ENCODE assay signal across 9 cellular contexts in the genomic region with DNA sequence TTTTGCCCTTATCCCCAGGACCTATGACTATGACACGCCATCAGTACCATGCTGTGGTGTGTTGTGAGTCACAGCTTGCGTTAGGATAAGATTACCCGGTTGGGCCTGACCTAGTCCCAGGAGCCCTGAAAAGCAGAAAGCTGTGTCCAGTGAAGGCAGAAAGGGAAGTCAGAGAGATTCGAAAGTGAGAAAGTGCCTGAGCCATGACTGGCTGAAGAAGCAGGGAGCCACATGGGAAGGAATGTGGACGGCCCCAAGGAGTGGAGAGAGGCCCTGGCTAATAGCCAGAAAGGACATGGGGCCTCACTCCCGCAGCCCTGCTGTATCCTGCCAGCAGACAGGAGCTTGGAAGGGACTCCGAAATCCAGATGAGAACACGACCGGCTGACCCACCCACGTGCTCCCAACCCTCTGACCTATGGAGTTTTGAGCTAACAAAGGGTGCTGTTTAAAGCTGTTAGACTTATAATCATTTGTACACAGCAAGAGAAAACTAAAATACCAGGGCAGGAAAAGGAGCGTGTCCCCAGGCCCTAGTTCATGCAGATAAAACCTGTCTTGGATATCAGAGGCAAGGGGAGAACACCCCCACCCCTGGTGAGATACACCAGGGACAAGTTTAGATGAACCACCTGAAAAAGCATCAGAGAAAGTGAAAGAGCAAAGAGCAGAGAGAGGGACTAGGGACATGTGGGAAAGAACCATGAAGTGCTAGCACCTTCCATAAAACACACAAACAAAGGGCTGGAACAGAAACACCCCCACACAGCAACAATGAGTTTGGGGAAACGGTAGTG.
DNase-seq lines count a peak whose midpoint lies in the region; ATAC-seq, FAIRE-seq and TF ChIP-seq lines count a peak whose summit lies in the region.
"Had no signal": no experiment of that assay in that cellular context is flagged by ENCODE, and none has a peak within 500 bp of the region (broad histone marks: within the 10 kb centered on the region; RNA-seq: fewer than 3 reads in every experiment).

No MANE protein-coding gene starts in this region.

- H3K4me3 ChIP-seq in AG10803 (ENCODE audit: low read length) (no peak overlapping the region), astrocyte of the cerebellum (ENCODE audit: low read depth, low read length) (no peak overlapping the region), kidney (ENCODE audit: low read length in 2 of 2) (peak overlapping the region in 1 of 2 donors; percentile 31), stomach smooth muscle (ENCODE audit: low read length in 2 of 2) (no peak overlapping the region)

- H3K4me3 Mint-ChIP-seq in activated CD4-positive, alpha-beta T cell treated with anti-CD3 and anti-CD28 coated beads, Interleukin-2, amount 10 ng/mL, durations not matched to agents 24 days and 14 days: no peak overlapping the region

- H3K27ac Mint-ChIP-seq in activated CD4-positive, alpha-beta T cell treated with anti-CD3 and anti-CD28 coated beads, Interleukin-2, amount 10 ng/mL, durations not matched to agents 24 days and 14 days: no peak overlapping the region

- peaks cover 2% of the 10 kb centered on the region for H3K36me3 Mint-ChIP-seq in activated CD4-positive, alpha-beta T cell treated with anti-CD3 and anti-CD28 coated beads, Interleukin-2, amount 10 ng/mL, durations not matched to agents 24 days and 14 days (ENCODE audit: low read depth)

- intact Hi-C loops in kidney (cut with DNase I): no loop called here
- intact Hi-C loops in activated CD4-positive, alpha-beta T cell treated with anti-CD3 and anti-CD28 coated beads, Interleukin-2, amount 10 ng/mL, durations not matched to agents 24 days and 14 days (cut with micrococcal nuclease): no loop called here

- DNase-seq in AG10803 (ENCODE audit: low read depth) (peak; percentile 88), astrocyte of the cerebellum (ENCODE audit: low read depth) (peak; percentile 56), kidney (no peak)
- no peak for DNase-seq in activated CD4-positive, alpha-beta T cell treated with anti-CD3 and anti-CD28 coated beads for 4 hours
- DNase-seq in activated CD4-positive, alpha-beta T cell treated with anti-CD3 and anti-CD28 coated beads, Interleukin-2, amount 10 ng/mL, durations not matched to agents 24 days and 14 days: no peak

- H3K36me3 ChIP-seq in kidney (ENCODE audit: control insufficient read depth in 1 of 2, insufficient read depth in 2 of 2, low read length in 2 of 2): no peaks in the 10 kb centered on the region
- no peaks in the 10 kb centered on the region for H3K36me3 ChIP-seq in stomach smooth muscle (ENCODE audit: control insufficient read depth in 2 of 2, insufficient read depth in 2 of 2, low read length in 2 of 2)

- H3K9ac ChIP-seq in kidney (ENCODE audit: low read length in 2 of 2): no peak overlapping the region
- peak overlapping the region in 1 of 2 donors; percentile 47 for H3K9ac ChIP-seq in stomach smooth muscle (ENCODE audit: low read length in 2 of 2)

- H3K27ac ChIP-seq in kidney (ENCODE audit: low read depth in 2 of 2, low read length in 2 of 2) (peak overlapping the region; percentile 36 to 51), stomach smooth muscle (ENCODE audit: low read length) (peak overlapping the region; percentile 24)

- H3K9me3 Mint-ChIP-seq in activated CD4-positive, alpha-beta T cell treated with anti-CD3 and anti-CD28 coated beads, Interleukin-2, amount 10 ng/mL, durations not matched to agents 24 days and 14 days: peaks cover 3% of the 10 kb centered on the region
- H3K9me3 Mint-ChIP-seq: activated naive CD4-positive, alpha-beta T cell treated with anti-CD3 and anti-CD28 coated beads, Interleukin-2, amount 50 U/mL, for 72 hours had no signal

- H3K4me1 Mint-ChIP-seq in activated CD4-positive, alpha-beta T cell treated with anti-CD3 and anti-CD28 coated beads, Interleukin-2, amount 10 ng/mL, durations not matched to agents 24 days and 14 days: peaks cover 7% of the 10 kb centered on the region

- H3K4me1 ChIP-seq in kidney (ENCODE audit: control insufficient read depth in 1 of 2, insufficient read depth in 1 of 2, low read depth in 1 of 2, low read length in 2 of 2) (peaks cover 10% of the 10 kb centered on the region in 2 donors), stomach smooth muscle (ENCODE audit: control insufficient read depth, insufficient read depth, low read length) (peaks cover 10% of the 10 kb centered on the region)

- TF ChIP-seq CTCF in AG10803 (conservative IDR thresholded peaks at IDR 0.05; ENCODE audit: low read length): no peak
- TF ChIP-seq CTCF in astrocyte of the cerebellum (IDR thresholded peaks at IDR 0.05; ENCODE audit: low read depth, low read length, missing control alignments): no peak
- no peak for TF ChIP-seq CTCF in kidney (IDR thresholded peaks at IDR 0.05; ENCODE audit: borderline replicate concordance, extremely low read depth, insufficient read depth)

- peak; percentile 58 for ATAC-seq in HG03103 (IDR thresholded peaks at IDR 0.05; ENCODE audit: low read depth, unreplicated experiment)
- no peak for ATAC-seq in HG03159 (IDR thresholded peaks at IDR 0.05; ENCODE audit: unreplicated experiment)

- in situ Hi-C loops in astrocyte of the cerebellum (cut with HindIII; ENCODE audit: low sequenced_read_pairs): no loop called here

- no peaks in the 10 kb centered on the region for H3K27me3 ChIP-seq in stomach smooth muscle (ENCODE audit: control insufficient read depth in 1 of 2, insufficient read depth in 2 of 2, low read length in 2 of 2)

- H3K9me3 ChIP-seq in kidney (ENCODE audit: control insufficient read depth in 1 of 2, low read length in 2 of 2) (no peaks in the 10 kb centered on the region), stomach smooth muscle (ENCODE audit: control insufficient read depth in 2 of 2, low read length in 2 of 2) (no peaks in the 10 kb centered on the region)

- H3K27me3 Mint-ChIP-seq in activated CD4-positive, alpha-beta T cell treated with anti-CD3 and anti-CD28 coated beads, Interleukin-2, amount 10 ng/mL, durations not matched to agents 24 days and 14 days: no peaks in the 10 kb centered on the region

- no peak for FAIRE-seq in kidney (lab: Jason Lieb, UNC)

Comparison
In these comparisons a context has a peak if more than half of its experiments do, and no peak if none do; other contexts are left out.
1. DNase-seq: peak in AG10803 (single experiment) and astrocyte of the cerebellum (single experiment); none in kidney (single experiment), activated CD4-positive, alpha-beta T cell treated with anti-CD3 and anti-CD28 coated beads for 4 hours (0 of 2) and activated CD4-positive, alpha-beta T cell treated with anti-CD3 and anti-CD28 coated beads, Interleukin-2, amount 10 ng/mL, durations not matched to agents 24 days and 14 days (single experiment).